1 cellular context compared by ENCODE assay signal in the genomic region with DNA sequence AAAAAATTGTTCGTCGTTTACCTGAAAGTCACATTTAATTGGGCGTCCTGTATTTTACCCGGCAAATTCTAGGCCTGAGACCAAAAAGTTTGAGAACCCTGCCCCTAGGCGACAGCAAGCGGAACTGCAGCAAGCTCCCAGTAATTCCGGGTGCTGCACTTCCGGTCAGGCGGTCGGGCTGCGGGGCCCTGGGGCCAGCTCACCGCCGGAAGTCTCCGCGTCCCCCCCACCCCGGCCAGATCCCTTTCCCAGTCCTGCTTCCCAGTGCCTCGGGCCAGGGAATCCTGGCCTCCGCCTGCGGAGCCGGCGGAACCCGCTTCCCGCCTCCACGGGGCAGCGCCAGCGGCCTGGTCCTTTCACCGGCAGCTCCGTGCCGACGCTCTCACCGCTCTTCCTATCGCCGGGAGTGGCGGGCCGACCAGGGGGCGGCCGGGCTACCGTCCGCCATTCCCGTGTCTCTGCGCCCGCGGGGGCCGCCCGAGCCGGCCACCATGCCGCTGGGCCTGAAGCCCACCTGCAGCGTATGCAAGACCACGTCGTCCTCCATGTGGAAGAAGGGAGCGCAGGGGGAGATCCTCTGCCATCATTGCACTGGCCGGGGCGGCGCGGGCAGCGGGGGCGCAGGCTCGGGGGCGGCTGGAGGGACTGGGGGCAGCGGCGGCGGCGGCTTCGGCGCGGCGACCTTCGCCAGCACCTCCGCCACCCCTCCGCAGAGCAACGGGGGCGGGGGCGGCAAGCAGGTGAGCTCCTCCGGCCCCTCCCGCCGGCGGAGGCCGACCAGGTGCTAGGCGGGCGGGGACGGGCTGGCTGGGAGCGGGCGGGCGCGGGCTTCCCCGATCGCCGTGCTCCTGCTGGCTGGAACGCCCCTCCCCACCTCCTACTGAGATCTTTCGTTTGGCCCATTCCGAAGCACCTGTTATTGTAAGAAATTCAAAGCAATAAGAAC.
TF ChIP-seq lines count a peak whose summit lies in the region.

A gene with protein sequence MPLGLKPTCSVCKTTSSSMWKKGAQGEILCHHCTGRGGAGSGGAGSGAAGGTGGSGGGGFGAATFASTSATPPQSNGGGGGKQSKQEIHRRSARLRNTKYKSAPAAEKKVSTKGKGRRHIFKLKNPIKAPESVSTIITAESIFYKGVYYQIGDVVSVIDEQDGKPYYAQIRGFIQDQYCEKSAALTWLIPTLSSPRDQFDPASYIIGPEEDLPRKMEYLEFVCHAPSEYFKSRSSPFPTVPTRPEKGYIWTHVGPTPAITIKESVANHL (plus strand): TSS at position 244 of the 946 bp plus-strand sequence. CDS start 248 bp downstream, at position 492.

TF ChIP-seq in GM23338, 12 proteins besides CTCF, POLR2A, EP300 and RAD21 (continued from another document):
- TF ChIP-seq POLR2AphosphoS5 (IDR thresholded peaks at IDR 0.05; ENCODE audit: low read depth): peak; percentile 90
- TF ChIP-seq NANOG (IDR thresholded peaks at IDR 0.05; ENCODE audit: borderline replicate concordance): no peak
